In genomic region chr10:15858895-15859294, GRCh38 we compare ENCODE assay signal across 8 cellular contexts. TPM values are rescaled to one million over a fixed set of nuclear protein-coding genes. Genes with fewer than 3 reads are reported as not detected.
A peak's percentile ranks its signal among the peaks of the same experiment; 100 is the strongest.
DNase-seq lines count a peak whose midpoint lies in the region; ATAC-seq and TF ChIP-seq lines count a peak whose summit lies in the region.

No MANE protein-coding gene starts in this region.

- peaks cover 29% of the 10 kb centered on the region for H3K27me3 ChIP-seq in iPS-20b (ENCODE audit: insufficient read depth, low read length)
- peaks cover 21% of the 10 kb centered on the region for H3K27me3 ChIP-seq in suprapubic skin

- ATAC-seq in activated T-cell treated with anti-CD3 and anti-CD28 coated beads, Interleukin-2, amount 50 U/mL, for 4 hours, result no peak
- ATAC-seq in activated CD8-positive, alpha-beta T cell treated with anti-CD3 and anti-CD28 coated beads for 36 hours, result no peak
- ATAC-seq in GM18519 (IDR thresholded peaks at IDR 0.05; ENCODE audit: low FRiP score, unreplicated experiment), result no peak

- CTCF ChIA-PET in activated CD8-positive, alpha-beta T cell treated with anti-CD3 and anti-CD28 coated beads for 36 hours (lab: Charles Lee), result interaction anchor here (1.2 kb wide), 1 partner anchor 9 kb away, joined by 3 read pairs; no protein-coding TSS in a partner anchor

- H3K4me3 Mint-ChIP-seq in activated T-cell treated with anti-CD3 and anti-CD28 coated beads, Interleukin-2, amount 50 U/mL, for 4 hours, result peak overlapping the region; percentile 99
- H3K4me3 Mint-ChIP-seq in activated CD8-positive, alpha-beta T cell treated with anti-CD3 and anti-CD28 coated beads for 36 hours, result peak overlapping the region; percentile 90

- no peak for TF ChIP-seq POLR2A in suprapubic skin (IDR thresholded peaks at IDR 0.05)

- peaks cover 43% of the 10 kb centered on the region for H3K4me1 Mint-ChIP-seq in activated T-cell treated with anti-CD3 and anti-CD28 coated beads, Interleukin-2, amount 50 U/mL, for 4 hours (ENCODE audit: low read depth)
- H3K4me1 Mint-ChIP-seq in activated CD8-positive, alpha-beta T cell treated with anti-CD3 and anti-CD28 coated beads for 36 hours (ENCODE audit: low read depth), result peaks cover 35% of the 10 kb centered on the region

- POLR2A ChIA-PET in activated CD8-positive, alpha-beta T cell treated with anti-CD3 and anti-CD28 coated beads for 36 hours (lab: Charles Lee), result no interaction called here

- H3K9ac ChIP-seq in iPS-20b (ENCODE audit: low read depth, low read length), result no peak overlapping the region

- no peaks in the 10 kb centered on the region for H3K4me1 ChIP-seq in iPS-20b (ENCODE audit: insufficient read depth, low read length)
- peaks cover 44% of the 10 kb centered on the region for H3K4me1 ChIP-seq in suprapubic skin

- peak overlapping the region; percentile 36 for H3K27ac Mint-ChIP-seq in activated CD8-positive, alpha-beta T cell treated with anti-CD3 and anti-CD28 coated beads for 36 hours

- DNase-seq in activated T-cell treated with anti-CD3 and anti-CD28 coated beads, Interleukin-2, amount 50 U/mL, for 4 hours, result no peak
- DNase-seq in activated T-cell treated with anti-CD3 and anti-CD28 coated beads for 4 hours (no peak), suprapubic skin (ENCODE audit: low spot score in 2 of 2) (no peak), iPS-NIHi7 (ENCODE audit: extremely low spot score) (no peak), NCI-H2196 treated with DMSO at 0.1 percent for 48 hours (lab: John Stamatoyannopoulos, UW; ENCODE audit: unreplicated experiment) (no peak)
- DNase-seq in activated CD8-positive, alpha-beta T cell treated with anti-CD3 and anti-CD28 coated beads for 36 hours, result no peak

- TF ChIP-seq CTCF in activated CD8-positive, alpha-beta T cell treated with anti-CD3 and anti-CD28 coated beads for 36 hours (IDR thresholded peaks at IDR 0.05), result no peak
- TF ChIP-seq CTCF in suprapubic skin (IDR thresholded peaks at IDR 0.05), result no peak

- intact Hi-C loops in activated CD8-positive, alpha-beta T cell treated with anti-CD3 and anti-CD28 coated beads for 36 hours (cut with micrococcal nuclease), result no loop called here

- WGBS in suprapubic skin, result 75% methylated on average over 8 of the region's 8 CpGs

- TF ChIP-seq EP300 in suprapubic skin (IDR thresholded peaks at IDR 0.05), result no peak

- H3K27me3 Mint-ChIP-seq in activated T-cell treated with anti-CD3 and anti-CD28 coated beads, Interleukin-2, amount 50 U/mL, for 4 hours (ENCODE audit: low read depth), result peaks cover 10% of the 10 kb centered on the region
- H3K27me3 Mint-ChIP-seq in activated CD8-positive, alpha-beta T cell treated with anti-CD3 and anti-CD28 coated beads for 36 hours, result peaks cover 2% of the 10 kb centered on the region

- H3K9me3 ChIP-seq in iPS-20b (ENCODE audit: insufficient read depth, low read depth, low read length) (peaks cover 9% of the 10 kb centered on the region), suprapubic skin (no peaks in the 10 kb centered on the region)

- peak overlapping the region; percentile 93; the same call in 1 of the 2 replicates for H3K4me3 ChIP-seq in iPS-20b (ENCODE audit: low read length)
- peak overlapping the region; percentile 97 for H3K4me3 ChIP-seq in suprapubic skin

- H3K36me3 ChIP-seq in iPS-20b (ENCODE audit: insufficient read depth, low read depth, low read length) (no peaks in the 10 kb centered on the region), suprapubic skin (no peaks in the 10 kb centered on the region)

- peaks cover 14% of the 10 kb centered on the region for H3K36me3 Mint-ChIP-seq in activated T-cell treated with anti-CD3 and anti-CD28 coated beads, Interleukin-2, amount 50 U/mL, for 4 hours (ENCODE audit: insufficient read depth)
- H3K36me3 Mint-ChIP-seq in activated CD8-positive, alpha-beta T cell treated with anti-CD3 and anti-CD28 coated beads for 36 hours (ENCODE audit: low read depth), result peaks cover 14% of the 10 kb centered on the region

- H3K9me3 Mint-ChIP-seq in activated T-cell treated with anti-CD3 and anti-CD28 coated beads, Interleukin-2, amount 50 U/mL, for 4 hours, result no peaks in the 10 kb centered on the region
- no peaks in the 10 kb centered on the region for H3K9me3 Mint-ChIP-seq in activated CD8-positive, alpha-beta T cell treated with anti-CD3 and anti-CD28 coated beads for 36 hours

- H3K27ac ChIP-seq in iPS-20b (ENCODE audit: low read length), result no peak overlapping the region
- H3K27ac ChIP-seq in suprapubic skin, result no peak overlapping the region

RNA-seq across cellular contexts. Expression of gene MINDY3, which starts 1.4 kb away (rescaled TPM):
- total RNA-seq in activated T-cell treated with anti-CD3 and anti-CD28 coated beads, Interleukin-2, amount 50 U/mL, for 4 hours, result 10 to 100 TPM; 17.5 to 18.0 (median 17.6) TPM
- total RNA-seq in activated CD8-positive, alpha-beta T cell treated with anti-CD3 and anti-CD28 coated beads for 36 hours, result 10 to 100 TPM; 12.0 to 14.6 TPM
- 10 to 100 TPM; 18.9 to 37.8 (median 24.9) TPM for total RNA-seq in suprapubic skin
